In genomic region chr1:95770596-95770995, GRCh38 we compare ENCODE assay signal across 37 cellular contexts.
"Had no signal": no experiment of that assay in that cellular context is flagged by ENCODE, and none has a peak within 500 bp of the region (broad histone marks: within the 10 kb centered on the region; RNA-seq: fewer than 3 reads in every experiment).

No MANE protein-coding gene starts in this region.

- H3K9me3 Mint-ChIP-seq: activated T-helper 1 cell treated with anti-CD3 and anti-CD28 coated beads, Interleukin-12 subunit alpha, Interleukin-12 subunit beta, Interleukin-2, Interleukin-4 antibody, amounts not matched to agents 30 ng/mL and 10 ng/mL and 1 ng/mL, durations not matched to agents 14 hours and 24 hours and 36 hours had no signal

- H3K4me3 ChIP-seq: adrenal gland, body of pancreas, breast epithelium, K562, PC-9 had no signal

- H3K27ac ChIP-seq: adrenal gland, body of pancreas, breast epithelium, PC-9, RWPE1, VCaP had no signal

- H3K4me2 ChIP-seq: PC-9 had no signal

- H3K4me1 Mint-ChIP-seq: activated B cell treated with CpG ODN at 0.5 μM for 24 hours had no signal

- H3K4me1 ChIP-seq: adrenal gland, body of pancreas, breast epithelium had no signal

- H3K36me3 ChIP-seq: adrenal gland, breast epithelium had no signal

- DNase-seq: activated B cell treated with CpG ODN at 0.5 μM for 24 hours; activated CD4-positive, alpha-beta memory T cell treated with anti-CD3 and anti-CD28 coated beads for 36 hours; activated CD4-positive, alpha-beta T cell treated with anti-CD3 and anti-CD28 coated beads for 4 hours; activated CD4-positive, alpha-beta T cell treated with anti-CD3 and anti-CD28 coated beads, Interleukin-2, amount 50 U/mL, for 1 hour; activated CD4-positive, CD25-positive, alpha-beta regulatory T cell treated with anti-CD3 and anti-CD28 coated beads, Interleukin-2, amount 50 U/mL, for 72 hours; activated CD8-positive, alpha-beta memory T cell treated with anti-CD3 and anti-CD28 coated beads, Interleukin-2, amount 50 U/mL, for 4 hours; activated gamma-delta T cell treated with Interleukin-2 at 50 U/mL for 16 hours; activated naive CD4-positive, alpha-beta T cell treated with anti-CD3 and anti-CD28 coated beads for 36 hours; activated T-cell treated with anti-CD3 and anti-CD28 coated beads for 4 hours; activated T-cell treated with anti-CD3 and anti-CD28 coated beads, Interleukin-2, amount 50 U/mL, for 4 hours; adrenal gland; body of pancreas; NCI-H1092 treated with DMSO at 0.1 percent for 48 hours; NCI-H1417; NCI-H146; NCI-H187 treated with DMSO at 0.1 percent for 48 hours; NCI-H2081; NCI-H2171 treated with DMSO at 0.1 percent for 48 hours; NCI-H2227 treated with DMSO at 0.1 percent for 48 hours; NCI-H446; NCI-H524; NCI-H69; NK-92 treated with Interleukin-12 subunit alpha and Interleukin-12 subunit beta, amount 100 ng/mL, for 24 hours; PC-9; SIG-M5; SW 1271; T-helper 1 cell; T-helper 2 cell; T-helper 9 cell had no signal

- H3K4me3 Mint-ChIP-seq: activated B cell treated with CpG ODN at 0.5 μM for 24 hours; activated CD4-positive, alpha-beta memory T cell treated with anti-CD3 and anti-CD28 coated beads for 36 hours; activated naive CD4-positive, alpha-beta T cell treated with anti-CD3 and anti-CD28 coated beads for 36 hours; activated T-cell treated with anti-CD3 and anti-CD28 coated beads, Interleukin-2, amount 50 U/mL, for 4 hours; activated T-helper 1 cell treated with anti-CD3 and anti-CD28 coated beads, Interleukin-12 subunit alpha, Interleukin-12 subunit beta, Interleukin-2, Interleukin-4 antibody, amounts not matched to agents 30 ng/mL and 10 ng/mL and 1 ng/mL, durations not matched to agents 14 hours and 24 hours and 36 hours had no signal

- H3K9me3 ChIP-seq: adrenal gland, body of pancreas, breast epithelium had no signal

- H3K27me3 Mint-ChIP-seq: activated B cell treated with CpG ODN at 0.5 μM for 24 hours; activated CD4-positive, alpha-beta memory T cell treated with anti-CD3 and anti-CD28 coated beads for 36 hours had no signal

- H3K36me3 Mint-ChIP-seq: activated CD4-positive, alpha-beta memory T cell treated with anti-CD3 and anti-CD28 coated beads for 36 hours; activated naive CD4-positive, alpha-beta T cell treated with anti-CD3 and anti-CD28 coated beads, Interleukin-2, amount 50 U/mL, for 72 hours had no signal

- H3K27me3 ChIP-seq: adrenal gland, body of pancreas, breast epithelium had no signal

- ATAC-seq: activated naive CD4-positive, alpha-beta T cell treated with anti-CD3 and anti-CD28 coated beads, Interleukin-2, amount 50 U/mL, for 72 hours; activated T-cell treated with anti-CD3 and anti-CD28 coated beads, Interleukin-2, amount 50 U/mL, for 4 hours; body of pancreas; K562; Right ventricle myocardium inferior; SK-N-SH treated with all-trans-retinoic acid at 6 μM for 48 hours had no signal

- H3K27ac Mint-ChIP-seq: activated B cell treated with CpG ODN at 0.5 μM for 24 hours; activated CD4-positive, alpha-beta memory T cell treated with anti-CD3 and anti-CD28 coated beads for 36 hours; activated naive CD4-positive, alpha-beta T cell treated with anti-CD3 and anti-CD28 coated beads for 36 hours; activated naive CD4-positive, alpha-beta T cell treated with anti-CD3 and anti-CD28 coated beads, Interleukin-2, amount 50 U/mL, for 72 hours; activated T-helper 1 cell treated with anti-CD3 and anti-CD28 coated beads, Interleukin-12 subunit alpha, Interleukin-12 subunit beta, Interleukin-2, Interleukin-4 antibody, amounts not matched to agents 30 ng/mL and 10 ng/mL and 1 ng/mL, durations not matched to agents 14 hours and 24 hours and 36 hours had no signal
